ENCODE assay signal across 19 cellular contexts in genomic region chr7:128959296-128959695, GRCh38. TPM values are rescaled to one million over a fixed set of nuclear protein-coding genes. Genes with fewer than 3 reads are reported as not detected.
"Had no signal": no experiment of that assay in that cellular context is flagged by ENCODE, and none has a peak within 500 bp of the region (broad histone marks: within the 10 kb centered on the region; RNA-seq: fewer than 3 reads in every experiment).

No MANE protein-coding gene starts in this region.

- H3K9ac ChIP-seq: neural progenitor cell, SK-N-SH had no signal

- H3K36me3 ChIP-seq: neural progenitor cell had no signal

- H3K4me2 ChIP-seq: neural progenitor cell, SK-N-SH had no signal

- H3K4me3 ChIP-seq: lower lobe of right lung, neural progenitor cell, right lobe of liver, skin epidermis, upper lobe of right lung had no signal

- DNase-seq: activated CD8-positive, alpha-beta memory T cell treated with anti-CD3 and anti-CD28 coated beads, Interleukin-2, amount 10 ng/mL, durations not matched to agents 7 days and 5 days; activated naive CD4-positive, alpha-beta T cell treated with anti-CD3 and anti-CD28 coated beads, Interleukin-2, amount 10 ng/mL, durations not matched to agents 7 days and 5 days; central memory CD4-positive, alpha-beta T cell; dermis blood vessel endothelial cell; effector CD8-positive, alpha-beta T cell; foreskin melanocyte; kidney; lower lobe of right lung; naive thymus-derived CD8-positive, alpha-beta T cell; posterior cingulate gyrus; right lobe of liver; SK-N-SH; stimulated activated CD4-positive, alpha-beta T cell treated with anti-CD3 and anti-CD28 coated beads, Interleukin-2, amount 100 ng/mL, for 48 hours; stimulated activated CD8-positive, alpha-beta memory T cell treated with anti-CD3 and anti-CD28 coated beads, Interleukin-4, amount 100 ng/mL, for 48 hours; stimulated activated naive CD8-positive, alpha-beta T cell treated with anti-CD3 and anti-CD28 coated beads, Interleukin-15, Interleukin-2, amounts not matched to agents 100 U/mL and 50 U/mL, for 24 hours; upper lobe of right lung had no signal

- H3K9me3 ChIP-seq: lower lobe of right lung, right lobe of liver, SK-N-SH, upper lobe of right lung had no signal

- H2AFZ ChIP-seq: neural progenitor cell had no signal

- H3K4me1 ChIP-seq: lower lobe of right lung, neural progenitor cell, right lobe of liver, upper lobe of right lung had no signal

- H3K27me3 Mint-ChIP-seq: activated CD8-positive, alpha-beta memory T cell treated with anti-CD3 and anti-CD28 coated beads, Interleukin-2, amount 10 ng/mL, durations not matched to agents 7 days and 5 days; activated naive CD4-positive, alpha-beta T cell treated with anti-CD3 and anti-CD28 coated beads, Interleukin-2, amount 10 ng/mL, durations not matched to agents 7 days and 5 days; naive thymus-derived CD8-positive, alpha-beta T cell had no signal

- H3K4me1 Mint-ChIP-seq: neural progenitor cell had no signal

- H3K27me3 ChIP-seq: neural progenitor cell, right lobe of liver, upper lobe of right lung had no signal

- H3K9me3 Mint-ChIP-seq: activated naive CD4-positive, alpha-beta T cell treated with anti-CD3 and anti-CD28 coated beads, Interleukin-2, amount 10 ng/mL, durations not matched to agents 7 days and 5 days; naive thymus-derived CD8-positive, alpha-beta T cell; neural progenitor cell had no signal

- H3K27ac Mint-ChIP-seq: activated naive CD4-positive, alpha-beta T cell treated with anti-CD3 and anti-CD28 coated beads, Interleukin-2, amount 10 ng/mL, durations not matched to agents 7 days and 5 days; neural progenitor cell had no signal

- H3K27ac ChIP-seq: lower lobe of right lung, neural progenitor cell, right lobe of liver, upper lobe of right lung had no signal

- H3K4me3 Mint-ChIP-seq: activated CD8-positive, alpha-beta memory T cell treated with anti-CD3 and anti-CD28 coated beads, Interleukin-2, amount 10 ng/mL, durations not matched to agents 7 days and 5 days; activated naive CD4-positive, alpha-beta T cell treated with anti-CD3 and anti-CD28 coated beads, Interleukin-2, amount 10 ng/mL, durations not matched to agents 7 days and 5 days; naive thymus-derived CD8-positive, alpha-beta T cell; neural progenitor cell had no signal

- ATAC-seq: activated CD4-positive, CD25-positive, alpha-beta regulatory T cell treated with anti-CD3 and anti-CD28 coated beads, Interleukin-2, amount 50 U/mL, for 24 hours; activated CD8-positive, alpha-beta memory T cell treated with anti-CD3 and anti-CD28 coated beads, Interleukin-2, amount 10 ng/mL, durations not matched to agents 7 days and 5 days; lower lobe of right lung; naive thymus-derived CD8-positive, alpha-beta T cell; right lobe of liver; stimulated activated naive CD8-positive, alpha-beta T cell treated with anti-CD3 and anti-CD28 coated beads, Interleukin-15, Interleukin-2, amounts not matched to agents 100 U/mL and 50 U/mL, for 24 hours; upper lobe of right lung had no signal

RNA-seq across cellular contexts. Expression of gene KCP, which starts 48.8 kb away (rescaled TPM):
- polyA plus RNA-seq: naive thymus-derived CD8-positive, alpha-beta T cell; SK-N-SH had no signal
